ENCODE assay signal across 1 cellular context in genomic region chr11:9861860-9862725, GRCh38.
TF ChIP-seq lines count a peak whose summit lies in the region.

No MANE protein-coding gene starts in this region.

TF ChIP-seq in HEK293, 187 proteins besides CTCF, POLR2A, EP300 and RAD21 (continued from another document):
- no peak for TF ChIP-seq ATF2 (tag by site-specific recombination; IDR thresholded peaks at IDR 0.05; ENCODE audit: low read depth)
- TF ChIP-seq KLF9 (tag by site-specific recombination; IDR thresholded peaks at IDR 0.05; ENCODE audit: low read depth), result no peak
- no peak for TF ChIP-seq ZNF555 (tag by site-specific recombination; conservative IDR thresholded peaks at IDR 0.05)
- TF ChIP-seq ZNF830 (tag by site-specific recombination; IDR thresholded peaks at IDR 0.05; ENCODE audit: low read depth), result no peak
- no peak for TF ChIP-seq ZNF133 (tag by site-specific recombination; IDR thresholded peaks at IDR 0.05)
- no peak for TF ChIP-seq ZNF510 (tag by site-specific recombination; IDR thresholded peaks at IDR 0.05; ENCODE audit: insufficient replicate concordance)
